ENCODE assay signal across 8 cellular contexts in the genomic region with DNA sequence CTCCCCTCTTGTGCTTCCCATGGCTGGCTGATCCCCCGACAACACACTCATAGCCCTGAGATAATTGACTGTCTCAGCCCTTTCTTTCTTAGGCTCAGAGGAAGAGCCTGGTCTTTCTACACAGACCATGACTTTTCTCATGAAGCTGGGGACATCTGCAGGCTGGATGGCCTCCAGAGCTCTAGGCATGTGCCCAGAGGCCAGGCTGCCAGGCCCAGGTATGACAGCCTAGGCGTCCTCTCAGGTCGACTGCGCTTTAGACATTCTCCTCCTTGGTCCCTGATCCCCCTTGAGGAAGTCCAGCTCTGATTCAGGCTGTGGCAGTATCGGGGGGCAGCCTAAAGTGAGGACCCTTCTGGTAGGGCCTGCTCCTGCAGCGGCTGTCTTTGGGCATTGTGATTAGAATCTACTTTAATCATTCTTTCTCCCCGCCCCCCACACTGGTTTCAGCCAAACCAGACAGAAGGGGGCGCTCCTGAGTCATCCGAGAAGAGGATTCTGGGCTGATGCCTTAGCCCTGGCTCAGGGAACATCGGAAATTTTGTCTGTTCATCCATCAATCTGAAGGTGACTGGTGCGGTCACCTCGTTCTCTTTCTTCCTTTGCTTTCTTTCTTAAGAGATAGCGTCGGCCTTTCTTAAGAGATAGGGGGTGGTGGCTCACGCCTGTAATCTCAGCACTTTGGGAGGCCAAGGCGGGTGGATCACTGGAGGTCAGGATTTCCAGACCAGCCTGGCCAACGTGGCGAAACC.
DNase-seq lines count a peak whose midpoint lies in the region; ATAC-seq and TF ChIP-seq lines count a peak whose summit lies in the region.

No MANE protein-coding gene starts in this region.

- H3K4me1 Mint-ChIP-seq in MCF 10A (ENCODE audit: insufficient read depth, unreplicated experiment) = peaks cover 4% of the 10 kb centered on the region

- H3K27me3 ChIP-seq in GM06990 (replicated peaks; ENCODE audit: control insufficient read depth, insufficient read depth, low read length) = no peaks in the 10 kb centered on the region; the same call in 1 of the 2 replicates

- H3K4me3 Mint-ChIP-seq in MCF 10A (ENCODE audit: unreplicated experiment) = no peak overlapping the region

- intact Hi-C loops in MCF 10A (cut with micrococcal nuclease) = loop anchor here (1.0 to 10.0 kb wide), 5 partner anchors 62 to 621 kb away; no protein-coding TSS in a partner anchor

- no peaks in the 10 kb centered on the region for H3K36me3 Mint-ChIP-seq in MCF 10A (ENCODE audit: insufficient read depth, unreplicated experiment)

- no TSS peak for BruUV-seq in MCF 10A (replicated peaks; lab: Mats Ljungman, UMichigan)

- H3K36me3 ChIP-seq in GM06990 (ENCODE audit: control insufficient read depth, insufficient read depth, low read length) = no peaks in the 10 kb centered on the region

- H3K27ac Mint-ChIP-seq in MCF 10A (ENCODE audit: low read depth, unreplicated experiment) = no peak overlapping the region

- TF ChIP-seq CTCF in GM06990 (IDR thresholded peaks at IDR 0.05; ENCODE audit: insufficient read depth, low read length, poor library complexity, severe bottlenecking) (peak; percentile 82), VCaP (conservative IDR thresholded peaks at IDR 0.05) (peak; percentile 96), MCF 10A (IDR thresholded peaks at IDR 0.05; ENCODE audit: unreplicated experiment) (peak; percentile 97)

- CTCF ChIA-PET in MCF 10A (lab: Yijun Ruan, JAX) = interaction anchor here (0.5 to 4.2 kb wide), 39 partner anchors 7 to 626 kb away, joined by 3 to 22 read pairs (median 4); no protein-coding TSS in a partner anchor

- no peak for ATAC-seq in GM21526 (IDR thresholded peaks at IDR 0.05; ENCODE audit: low FRiP score, unreplicated experiment)
- no peak for ATAC-seq in GM21423 (IDR thresholded peaks at IDR 0.05; ENCODE audit: unreplicated experiment)

- H3K27me3 Mint-ChIP-seq in MCF 10A (ENCODE audit: insufficient read depth, unreplicated experiment) = no peaks in the 10 kb centered on the region

- POLR2A ChIA-PET in MCF 10A (lab: Yijun Ruan, JAX) = interaction anchor here (0.6 to 2.2 kb wide), 7 partner anchors 19 to 621 kb away, joined by 3 to 8 read pairs (median 5); no protein-coding TSS in a partner anchor

- no peak overlapping the region for H3K4me3 ChIP-seq in GM06990 (replicated peaks; ENCODE audit: low read depth, low read length)

- DNase-seq in GM06990 (ENCODE audit: extremely low read depth, insufficient read length) = no peak
- peak; percentile 65 for DNase-seq in NCI-H1694 treated with DMSO at 0.1 percent for 48 hours (lab: John Stamatoyannopoulos, UW)
- DNase-seq in MCF 10A (ENCODE audit: unreplicated experiment) = peak; percentile 91
- peak; percentile 63 for DNase-seq in iris pigment epithelial cell (ENCODE audit: low read depth)
- peak; percentile 32 to 66 for DNase-seq in stimulated activated CD4-positive, alpha-beta T cell treated with anti-CD3 and anti-CD28 coated beads, Interleukin-1b, Interleukin-23, amount 100 ng/mL, for 1 hour (ENCODE audit: low read depth in 2 of 2)

- H3K27ac ChIP-seq in VCaP = peak overlapping the region; percentile 28; the same call in 1 of the 2 replicates

- no peaks in the 10 kb centered on the region for H3K9me3 Mint-ChIP-seq in MCF 10A (ENCODE audit: unreplicated experiment)
